9 cellular contexts compared by ENCODE assay signal in genomic region chr3:8642001-8642400, GRCh38. TPM values are rescaled to one million over a fixed set of nuclear protein-coding genes. Genes with fewer than 3 reads are reported as not detected.
"Had no signal": no experiment of that assay in that cellular context is flagged by ENCODE, and none has a peak within 500 bp of the region (broad histone marks: within the 10 kb centered on the region; RNA-seq: fewer than 3 reads in every experiment).

No MANE protein-coding gene starts in this region.

- H3K4me3 ChIP-seq: GM12878 had no signal

- FAIRE-seq: G401.6, GM12878, GM12891, GM12892, GM18507, GM19239 had no signal

- ATAC-seq: GM12878 had no signal

- DNase-seq: GDM1, GF-D8 had no signal

RNA-seq across cellular contexts. Expression of gene SSUH2, which starts 2.6 kb away (rescaled TPM):
- total RNA-seq: G401, GM12878 had no signal
